ENCODE assay signal across 9 cellular contexts in the genomic region with DNA sequence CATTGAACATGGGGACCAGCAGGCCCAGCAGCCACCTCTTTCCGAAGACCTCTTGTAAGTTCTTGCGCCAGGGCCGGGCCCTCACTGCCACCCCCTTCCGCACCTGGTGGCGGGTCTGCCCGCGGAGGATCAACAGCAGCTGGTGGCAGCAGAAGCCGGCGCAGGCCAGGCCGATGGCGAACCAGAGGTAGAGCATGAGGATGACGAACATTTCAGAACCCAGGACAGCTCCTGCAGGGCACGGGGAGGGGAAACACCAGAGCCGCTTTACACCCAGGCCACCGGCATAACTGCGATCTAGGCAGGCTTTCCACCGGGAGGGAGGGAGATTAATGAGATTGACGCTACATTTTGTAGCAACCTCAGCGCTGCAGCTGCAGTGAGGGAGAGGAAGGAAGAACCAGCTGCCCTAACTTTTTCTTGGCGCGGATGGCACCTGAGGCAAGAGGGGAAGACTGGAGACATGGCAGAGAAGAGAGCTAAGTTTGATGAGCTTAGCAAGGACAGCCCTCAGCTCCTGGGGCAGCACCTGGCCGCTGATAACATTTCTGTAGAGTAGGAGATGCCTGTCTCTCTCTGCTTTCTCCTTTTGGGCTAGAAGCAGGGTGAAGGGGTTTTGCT. TPM values are rescaled to one million over a fixed set of nuclear protein-coding genes. Genes with fewer than 3 reads are reported as not detected.
A peak's percentile ranks its signal among the peaks of the same experiment; 100 is the strongest.
DNase-seq lines count a peak whose midpoint lies in the region; ATAC-seq and TF ChIP-seq lines count a peak whose summit lies in the region.
"Had no signal": no experiment of that assay in that cellular context is flagged by ENCODE, and none has a peak within 500 bp of the region (broad histone marks: within the 10 kb centered on the region; RNA-seq: fewer than 3 reads in every experiment).

No MANE protein-coding gene starts in this region.

- H3K27ac ChIP-seq in uterus: no peak overlapping the region
- H3K27ac ChIP-seq: parathyroid adenoma had no signal

- no peaks in the 10 kb centered on the region for H3K36me3 ChIP-seq in uterus

- TF ChIP-seq POLR2A in uterus (IDR thresholded peaks at IDR 0.05): no peak

- H3K27me3 ChIP-seq in uterus: peaks cover 0 to 10% of the 10 kb centered on the region in 2 donors

- H3K27ac Mint-ChIP-seq in activated T-helper 2 cell treated with anti-CD3 and anti-CD28 coated beads, Interferon-gamma antibody, Interleukin-2, Interleukin-4, amounts not matched to agents 10 μg/mL and 5 μg/mL and 100 μg/mL, durations not matched to agents 14 hours and 24 hours and 36 hours: no peak overlapping the region
- H3K27ac Mint-ChIP-seq: T-helper 1 cell treated with Interleukin-12 subunit alpha and Interleukin-12 subunit beta and Interleukin-4 antibody, amounts not matched to agents 30 μg/mL and 1 μg/mL, for 36 hours had no signal

- TF ChIP-seq CTCF in uterus (IDR thresholded peaks at IDR 0.05): no peak

- no peaks in the 10 kb centered on the region for H3K9me3 Mint-ChIP-seq in activated T-helper 2 cell treated with anti-CD3 and anti-CD28 coated beads, Interferon-gamma antibody, Interleukin-2, Interleukin-4, amounts not matched to agents 10 μg/mL and 5 μg/mL and 100 μg/mL, durations not matched to agents 14 hours and 24 hours and 36 hours
- H3K9me3 Mint-ChIP-seq: T-helper 1 cell treated with Interleukin-12 subunit alpha and Interleukin-12 subunit beta and Interleukin-4 antibody, amounts not matched to agents 30 μg/mL and 1 μg/mL, for 36 hours had no signal

- peaks cover 29% of the 10 kb centered on the region for H3K27me3 Mint-ChIP-seq in activated T-helper 2 cell treated with anti-CD3 and anti-CD28 coated beads, Interferon-gamma antibody, Interleukin-2, Interleukin-4, amounts not matched to agents 10 μg/mL and 5 μg/mL and 100 μg/mL, durations not matched to agents 14 hours and 24 hours and 36 hours (ENCODE audit: low read depth)

- peak; percentile 74 for DNase-seq in NAMALWA (ENCODE audit: low spot score)
- DNase-seq in activated T-helper 2 cell treated with anti-CD3 and anti-CD28 coated beads, Interferon-gamma antibody, Interleukin-2, Interleukin-4, amounts not matched to agents 10 μg/mL and 5 μg/mL and 100 μg/mL, durations not matched to agents 14 hours and 24 hours and 36 hours (ENCODE audit: low spot score): peak; percentile 64
- DNase-seq in left ventricle myocardium superior: peak; percentile 58
- DNase-seq in stimulated activated CD4-positive, alpha-beta T cell treated with anti-CD3 and anti-CD28 coated beads, Interleukin-1b, Interleukin-23, amount 100 ng/mL, for 48 hours: peak; percentile 68
- no peak for DNase-seq in NCI-H146 treated with DMSO at 0.1 percent for 48 hours (lab: John Stamatoyannopoulos, UW; ENCODE audit: unreplicated experiment)
- DNase-seq in uterus: no peak

- ATAC-seq in GM21576 (IDR thresholded peaks at IDR 0.05; ENCODE audit: unreplicated experiment) (peak; percentile 60), left ventricle myocardium superior (peak; percentile 88)

- no peaks in the 10 kb centered on the region for H3K9me3 ChIP-seq in uterus

- peaks cover 3% of the 10 kb centered on the region for H3K4me1 Mint-ChIP-seq in activated T-helper 2 cell treated with anti-CD3 and anti-CD28 coated beads, Interferon-gamma antibody, Interleukin-2, Interleukin-4, amounts not matched to agents 10 μg/mL and 5 μg/mL and 100 μg/mL, durations not matched to agents 14 hours and 24 hours and 36 hours (ENCODE audit: low read depth)

- no peak overlapping the region for H3K4me3 ChIP-seq in uterus

- H3K4me3 Mint-ChIP-seq in activated T-helper 2 cell treated with anti-CD3 and anti-CD28 coated beads, Interferon-gamma antibody, Interleukin-2, Interleukin-4, amounts not matched to agents 10 μg/mL and 5 μg/mL and 100 μg/mL, durations not matched to agents 14 hours and 24 hours and 36 hours (ENCODE audit: low read depth): no peak overlapping the region
- H3K4me3 Mint-ChIP-seq: T-helper 1 cell treated with Interleukin-12 subunit alpha and Interleukin-12 subunit beta and Interleukin-4 antibody, amounts not matched to agents 30 μg/mL and 1 μg/mL, for 36 hours had no signal

- no peaks in the 10 kb centered on the region for H3K36me3 Mint-ChIP-seq in activated T-helper 2 cell treated with anti-CD3 and anti-CD28 coated beads, Interferon-gamma antibody, Interleukin-2, Interleukin-4, amounts not matched to agents 10 μg/mL and 5 μg/mL and 100 μg/mL, durations not matched to agents 14 hours and 24 hours and 36 hours (ENCODE audit: low read depth)

- intact Hi-C loops in activated T-helper 2 cell treated with anti-CD3 and anti-CD28 coated beads, Interferon-gamma antibody, Interleukin-2, Interleukin-4, amounts not matched to agents 10 μg/mL and 5 μg/mL and 100 μg/mL, durations not matched to agents 14 hours and 24 hours and 36 hours (cut with micrococcal nuclease): no loop called here
- intact Hi-C loops in left ventricle myocardium superior (cut with micrococcal nuclease): no loop called here
- intact Hi-C loops in uterus (cut with DNase I; ENCODE audit: low total_unique reads): no loop called here

- no peaks in the 10 kb centered on the region for H3K4me1 ChIP-seq in uterus
- H3K4me1 ChIP-seq: parathyroid adenoma had no signal

RNA-seq across cellular contexts. Expression of gene ZDHHC22, which starts 7.8 kb away (rescaled TPM):
- not detected in 2 replicates for total RNA-seq in activated T-helper 2 cell treated with anti-CD3 and anti-CD28 coated beads, Interferon-gamma antibody, Interleukin-2, Interleukin-4, amounts not matched to agents 10 μg/mL and 5 μg/mL and 100 μg/mL, durations not matched to agents 14 hours and 24 hours and 36 hours
- total RNA-seq in left ventricle myocardium superior (not detected), uterus (not detected)

RNA-seq across cellular contexts. Expression of gene CIPC, which starts 35.8 kb away (rescaled TPM):
- total RNA-seq in activated T-helper 2 cell treated with anti-CD3 and anti-CD28 coated beads, Interferon-gamma antibody, Interleukin-2, Interleukin-4, amounts not matched to agents 10 μg/mL and 5 μg/mL and 100 μg/mL, durations not matched to agents 14 hours and 24 hours and 36 hours: 10.9 and 11.3 TPM in 2 replicates
- 89.7 TPM for total RNA-seq in left ventricle myocardium superior
- total RNA-seq in uterus: 10 to 100 TPM in 3 of 4 donors, 1 to 10 TPM in 1; 8.2 to 71.8 (median 28.1) TPM

RNA-seq across cellular contexts. Expression of gene TMEM63C, which starts 47.8 kb away (rescaled TPM):
- total RNA-seq in activated T-helper 2 cell treated with anti-CD3 and anti-CD28 coated beads, Interferon-gamma antibody, Interleukin-2, Interleukin-4, amounts not matched to agents 10 μg/mL and 5 μg/mL and 100 μg/mL, durations not matched to agents 14 hours and 24 hours and 36 hours: 0.53 and 1.0 TPM in 2 replicates
- total RNA-seq in left ventricle myocardium superior (1.9 TPM), uterus (1 to 10 TPM in 1 of 4 donors, under 1 TPM in 1, not detected in 2; 0.98 to 1.9 TPM)

Comparison
In these comparisons a context has a peak if more than half of its experiments do, and no peak if none do; other contexts are left out.
1. DNase-seq: peak in NAMALWA (single experiment), activated T-helper 2 cell treated with anti-CD3 and anti-CD28 coated beads, Interferon-gamma antibody, Interleukin-2, Interleukin-4, amounts not matched to agents 10 μg/mL and 5 μg/mL and 100 μg/mL, durations not matched to agents 14 hours and 24 hours and 36 hours (single experiment), left ventricle myocardium superior (single experiment) and stimulated activated CD4-positive, alpha-beta T cell treated with anti-CD3 and anti-CD28 coated beads, Interleukin-1b, Interleukin-23, amount 100 ng/mL, for 48 hours (single experiment); none in NCI-H146 treated with DMSO at 0.1 percent for 48 hours (single experiment) and uterus (0 of 2).